In the genomic region with DNA sequence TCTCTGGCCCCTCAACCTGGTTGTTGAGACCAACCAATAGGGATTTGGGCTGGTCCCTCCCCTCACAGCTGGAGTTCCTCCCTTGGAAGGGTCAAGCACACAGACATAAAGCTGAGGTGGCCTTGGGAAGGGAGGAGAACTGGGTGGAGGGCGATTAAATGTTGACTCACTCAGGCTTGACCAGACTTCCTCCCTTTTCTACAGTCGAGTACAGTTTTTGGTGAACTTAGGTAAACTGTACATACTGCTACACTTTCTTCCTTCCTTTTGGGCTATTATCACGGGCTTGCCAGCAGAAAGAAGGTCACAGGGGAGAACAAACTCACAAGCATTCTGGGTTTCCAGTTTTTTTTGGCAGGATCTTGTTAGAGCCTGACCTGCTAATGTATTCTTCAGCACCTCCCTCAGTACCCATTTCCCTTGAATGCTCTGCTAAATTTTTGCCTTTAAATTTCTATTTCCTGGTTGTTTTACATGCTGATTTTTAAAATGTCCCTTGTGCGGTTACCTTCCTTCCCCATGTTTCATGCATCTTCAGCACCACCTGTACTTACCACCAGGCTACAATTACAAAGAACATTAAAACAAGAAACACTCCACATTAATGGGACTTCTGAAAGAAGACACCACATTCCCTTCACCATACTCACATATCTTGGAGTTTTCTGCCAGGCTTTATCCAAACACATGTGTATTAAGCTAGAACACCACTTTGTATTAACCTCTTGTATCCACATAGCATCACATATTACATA, we compare ENCODE assay signal across 1 cellular context.
TF ChIP-seq lines count a peak whose summit lies in the region.

No MANE protein-coding gene starts in this region.

TF ChIP-seq in HEK293, 187 proteins besides CTCF, POLR2A, EP300 and RAD21 (continued from another document):
- TF ChIP-seq, protein P1, sequence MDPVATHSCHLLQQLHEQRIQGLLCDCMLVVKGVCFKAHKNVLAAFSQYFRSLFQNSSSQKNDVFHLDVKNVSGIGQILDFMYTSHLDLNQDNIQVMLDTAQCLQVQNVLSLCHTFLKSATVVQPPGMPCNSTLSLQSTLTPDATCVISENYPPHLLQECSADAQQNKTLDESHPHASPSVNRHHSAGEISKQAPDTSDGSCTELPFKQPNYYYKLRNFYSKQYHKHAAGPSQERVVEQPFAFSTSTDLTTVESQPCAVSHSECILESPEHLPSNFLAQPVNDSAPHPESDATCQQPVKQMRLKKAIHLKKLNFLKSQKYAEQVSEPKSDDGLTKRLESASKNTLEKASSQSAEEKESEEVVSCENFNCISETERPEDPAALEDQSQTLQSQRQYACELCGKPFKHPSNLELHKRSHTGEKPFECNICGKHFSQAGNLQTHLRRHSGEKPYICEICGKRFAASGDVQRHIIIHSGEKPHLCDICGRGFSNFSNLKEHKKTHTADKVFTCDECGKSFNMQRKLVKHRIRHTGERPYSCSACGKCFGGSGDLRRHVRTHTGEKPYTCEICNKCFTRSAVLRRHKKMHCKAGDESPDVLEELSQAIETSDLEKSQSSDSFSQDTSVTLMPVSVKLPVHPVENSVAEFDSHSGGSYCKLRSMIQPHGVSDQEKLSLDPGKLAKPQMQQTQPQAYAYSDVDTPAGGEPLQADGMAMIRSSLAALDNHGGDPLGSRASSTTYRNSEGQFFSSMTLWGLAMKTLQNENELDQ (tag by site-specific recombination; IDR thresholded peaks at IDR 0.05; ENCODE audit: low read depth), result no peak
- TF ChIP-seq ZNF433 (tag by site-specific recombination; IDR thresholded peaks at IDR 0.05; ENCODE audit: low read depth), result no peak
